Comparison of ENCODE assay signal across 22 cellular contexts in the genomic region with DNA sequence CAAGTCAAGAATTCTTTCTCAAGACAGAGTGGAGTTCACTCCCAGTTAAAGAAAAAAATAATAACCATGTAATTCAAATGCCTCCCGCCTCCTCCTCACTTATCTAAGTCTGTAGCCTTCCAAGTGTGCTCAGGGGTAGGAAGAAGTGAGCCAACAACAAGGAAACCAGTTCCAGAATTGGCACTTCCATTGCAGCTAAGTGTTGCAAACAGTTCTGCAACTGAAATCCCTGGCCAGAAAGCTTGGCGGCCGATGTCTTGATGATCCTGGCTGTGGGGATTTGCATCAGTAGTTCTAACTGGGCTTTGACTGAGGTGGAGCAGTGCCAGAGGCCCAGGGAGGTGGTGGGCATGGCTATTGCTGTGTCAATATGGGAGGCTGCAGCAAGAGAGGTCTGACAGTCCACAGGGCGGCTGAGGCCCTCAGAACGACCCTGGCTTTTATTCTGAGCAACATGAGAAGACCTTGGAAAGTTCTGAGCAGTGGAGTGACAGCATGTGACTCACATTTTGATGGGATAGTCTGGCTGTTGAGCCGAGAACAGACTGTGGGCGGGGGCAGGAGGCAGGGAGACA. TPM values are rescaled to one million over a fixed set of nuclear protein-coding genes. Genes with fewer than 3 reads are reported as not detected.
DNase-seq lines count a peak whose midpoint lies in the region; ATAC-seq and TF ChIP-seq lines count a peak whose summit lies in the region.
"Had no signal": no experiment of that assay in that cellular context is flagged by ENCODE, and none has a peak within 500 bp of the region (broad histone marks: within the 10 kb centered on the region; RNA-seq: fewer than 3 reads in every experiment).

No MANE protein-coding gene starts in this region.

- ATAC-seq in left lung (peak; percentile 60), GM21526 (IDR thresholded peaks at IDR 0.05; ENCODE audit: low FRiP score, unreplicated experiment) (no peak)
- no peak for ATAC-seq in stimulated activated naive B cell treated with anti-CD40 and anti-IgM and Interleukin-4, amounts not matched to agents 10 μg/mL and 1 μg/mL and 100 μg/mL, for 72 hours (replicated peaks)
- ATAC-seq in activated CD4-positive, alpha-beta T cell treated with anti-CD3 and anti-CD28 coated beads for 36 hours = no peak
- ATAC-seq: activated naive CD4-positive, alpha-beta T cell treated with anti-CD3 and anti-CD28 coated beads, Interleukin-2, amount 50 U/mL, for 72 hours; left colon had no signal

- peaks cover 0 to 3% of the 10 kb centered on the region in 2 donors for H3K4me1 ChIP-seq in left lung
- H3K4me1 ChIP-seq: SJCRH30 had no signal

- no peaks in the 10 kb centered on the region for H3K9me3 ChIP-seq in left lung
- H3K9me3 ChIP-seq: BLaER1 treated with 17β-estradiol and CSF1 and Interleukin-3, amounts not matched to agents 10 nM and 100 nM; neutrophil; SJCRH30 had no signal

- peaks cover 0 to 6% of the 10 kb centered on the region in 2 donors for H3K27me3 Mint-ChIP-seq in stimulated activated naive B cell treated with anti-CD40 and anti-IgM and Interleukin-4, amounts not matched to agents 10 μg/mL and 1 μg/mL and 100 μg/mL, for 72 hours
- no peaks in the 10 kb centered on the region for H3K27me3 Mint-ChIP-seq in activated CD4-positive, alpha-beta T cell treated with anti-CD3 and anti-CD28 coated beads for 36 hours
- H3K27me3 Mint-ChIP-seq: activated CD4-positive, alpha-beta memory T cell treated with anti-CD3 and anti-CD28 coated beads for 36 hours; activated T-cell treated with anti-CD3 and anti-CD28 coated beads, Interleukin-2, amount 50 U/mL, for 24 hours had no signal

- H3K36me3 ChIP-seq in left lung = peaks cover 0 to 2% of the 10 kb centered on the region in 2 donors
- H3K36me3 ChIP-seq: SJCRH30 had no signal

- no peak overlapping the region for H3K4me3 Mint-ChIP-seq in stimulated activated naive B cell treated with anti-CD40 and anti-IgM and Interleukin-4, amounts not matched to agents 10 μg/mL and 1 μg/mL and 100 μg/mL, for 72 hours
- no peak overlapping the region for H3K4me3 Mint-ChIP-seq in activated CD4-positive, alpha-beta T cell treated with anti-CD3 and anti-CD28 coated beads for 36 hours
- H3K4me3 Mint-ChIP-seq: activated CD4-positive, alpha-beta memory T cell treated with anti-CD3 and anti-CD28 coated beads for 36 hours; activated T-cell treated with anti-CD3 and anti-CD28 coated beads, Interleukin-2, amount 50 U/mL, for 24 hours; dendritic cell treated with granulocyte-macrophage colony-stimulating factor and Interleukin-4, amounts not matched to agents 40 ng/mL and 50 ng/mL, for 4 days; T-helper 1 cell treated with Interleukin-12 subunit alpha and Interleukin-12 subunit beta and Interleukin-4 antibody, amounts not matched to agents 30 μg/mL and 1 μg/mL, for 36 hours had no signal

- no peaks in the 10 kb centered on the region for H3K27me3 ChIP-seq in left lung
- H3K27me3 ChIP-seq: BLaER1 treated with 17β-estradiol and CSF1 and Interleukin-3, amounts not matched to agents 10 nM and 100 nM; neutrophil; SJCRH30 had no signal

- CTCF ChIA-PET in RWPE1 (lab: Yijun Ruan, JAX) = no interaction called here
- CTCF ChIA-PET in activated CD4-positive, alpha-beta T cell treated with anti-CD3 and anti-CD28 coated beads for 36 hours (lab: Charles Lee) = interaction anchor here (0.5 kb wide), 1 partner anchor 1224 kb away, joined by 3 read pairs; no protein-coding TSS in a partner anchor

- intact Hi-C loops in left lung (cut with DNase I) = no loop called here
- intact Hi-C loops in activated CD4-positive, alpha-beta T cell treated with anti-CD3 and anti-CD28 coated beads for 36 hours (cut with DNase I, micrococcal nuclease) = no loop called here

- no peak for DNase-seq in RWPE1 (ENCODE audit: low spot score)
- peak; percentile 85 for DNase-seq in fibroblast of gingiva (ENCODE audit: low read depth)
- no peak for DNase-seq in left lung
- DNase-seq in stimulated activated naive B cell treated with anti-CD40 and anti-IgM and Interleukin-4, amounts not matched to agents 10 μg/mL and 1 μg/mL and 100 μg/mL, for 72 hours = no peak
- no peak for DNase-seq in HuH-7.5 (ENCODE audit: low spot score)
- DNase-seq in stimulated activated CD4-positive, alpha-beta T cell treated with anti-CD3 and anti-CD28 coated beads, Interleukin-4, amount 100 ng/mL, for 4 hours = no peak
- DNase-seq in activated CD4-positive, alpha-beta T cell treated with anti-CD3 and anti-CD28 coated beads for 36 hours = no peak
- DNase-seq: activated CD4-positive, alpha-beta memory T cell treated with anti-CD3 and anti-CD28 coated beads for 36 hours; activated T-cell treated with anti-CD3 and anti-CD28 coated beads, Interleukin-2, amount 50 U/mL, for 24 hours; Calu3; left colon; NCI-H1092 treated with DMSO at 0.1 percent for 48 hours; retina; SJCRH30; stimulated activated naive CD4-positive, alpha-beta T cell treated with Interleukin-2 at 50 U/mL for 16 hours had no signal

- POLR2A ChIA-PET in RWPE1 (lab: Yijun Ruan, JAX; ENCODE audit: low non-redundant PET) = no interaction called here
- POLR2A ChIA-PET in activated CD4-positive, alpha-beta T cell treated with anti-CD3 and anti-CD28 coated beads for 36 hours (lab: Charles Lee) = no interaction called here

- H3K4me1 Mint-ChIP-seq in stimulated activated naive B cell treated with anti-CD40 and anti-IgM and Interleukin-4, amounts not matched to agents 10 μg/mL and 1 μg/mL and 100 μg/mL, for 72 hours = peaks cover 14 to 20% of the 10 kb centered on the region in 2 donors
- peaks cover 11% of the 10 kb centered on the region for H3K4me1 Mint-ChIP-seq in activated CD4-positive, alpha-beta T cell treated with anti-CD3 and anti-CD28 coated beads for 36 hours

- H3K9me3 Mint-ChIP-seq in stimulated activated naive B cell treated with anti-CD40 and anti-IgM and Interleukin-4, amounts not matched to agents 10 μg/mL and 1 μg/mL and 100 μg/mL, for 72 hours = peaks cover 0 to 1% of the 10 kb centered on the region in 2 donors
- H3K9me3 Mint-ChIP-seq in activated CD4-positive, alpha-beta T cell treated with anti-CD3 and anti-CD28 coated beads for 36 hours (ENCODE audit: low read depth) = no peaks in the 10 kb centered on the region
- H3K9me3 Mint-ChIP-seq: activated CD4-positive, alpha-beta memory T cell treated with anti-CD3 and anti-CD28 coated beads for 36 hours; activated naive CD4-positive, alpha-beta T cell treated with anti-CD3 and anti-CD28 coated beads, Interleukin-2, amount 50 U/mL, for 72 hours; activated T-cell treated with anti-CD3 and anti-CD28 coated beads, Interleukin-2, amount 50 U/mL, for 24 hours; dendritic cell treated with granulocyte-macrophage colony-stimulating factor and Interleukin-4, amounts not matched to agents 40 ng/mL and 50 ng/mL, for 4 days; T-helper 1 cell treated with Interleukin-12 subunit alpha and Interleukin-12 subunit beta and Interleukin-4 antibody, amounts not matched to agents 30 μg/mL and 1 μg/mL, for 36 hours had no signal

- peak overlapping the region; percentile 48 for H3K27ac Mint-ChIP-seq in stimulated activated naive B cell treated with anti-CD40 and anti-IgM and Interleukin-4, amounts not matched to agents 10 μg/mL and 1 μg/mL and 100 μg/mL, for 72 hours
- H3K27ac Mint-ChIP-seq in activated CD4-positive, alpha-beta T cell treated with anti-CD3 and anti-CD28 coated beads for 36 hours = no peak overlapping the region
- H3K27ac Mint-ChIP-seq: activated CD4-positive, alpha-beta memory T cell treated with anti-CD3 and anti-CD28 coated beads for 36 hours; activated T-cell treated with anti-CD3 and anti-CD28 coated beads, Interleukin-2, amount 50 U/mL, for 24 hours; dendritic cell treated with granulocyte-macrophage colony-stimulating factor and Interleukin-4, amounts not matched to agents 40 ng/mL and 50 ng/mL, for 4 days; T-helper 1 cell treated with Interleukin-12 subunit alpha and Interleukin-12 subunit beta and Interleukin-4 antibody, amounts not matched to agents 30 μg/mL and 1 μg/mL, for 36 hours had no signal

- peak overlapping the region; percentile 30; the same call in 1 of the 2 replicates for H3K27ac ChIP-seq in RWPE1
- no peak overlapping the region for H3K27ac ChIP-seq in left lung
- H3K27ac ChIP-seq: BLaER1 treated with 17β-estradiol and CSF1 and Interleukin-3, amounts not matched to agents 10 nM and 100 nM; neutrophil; SJCRH30; VCaP had no signal

- H3K4me3 ChIP-seq in left lung = no peak overlapping the region
- H3K4me3 ChIP-seq: BLaER1 treated with 17β-estradiol and CSF1 and Interleukin-3, amounts not matched to agents 10 nM and 100 nM; SJCRH30 had no signal

- peaks cover 4 to 8% of the 10 kb centered on the region in 2 donors for H3K36me3 Mint-ChIP-seq in stimulated activated naive B cell treated with anti-CD40 and anti-IgM and Interleukin-4, amounts not matched to agents 10 μg/mL and 1 μg/mL and 100 μg/mL, for 72 hours
- H3K36me3 Mint-ChIP-seq in activated CD4-positive, alpha-beta T cell treated with anti-CD3 and anti-CD28 coated beads for 36 hours (ENCODE audit: low read depth) = no peaks in the 10 kb centered on the region
- H3K36me3 Mint-ChIP-seq: activated naive CD4-positive, alpha-beta T cell treated with anti-CD3 and anti-CD28 coated beads, Interleukin-2, amount 50 U/mL, for 72 hours had no signal

- TF ChIP-seq CTCF in RWPE1 (conservative IDR thresholded peaks at IDR 0.05; ENCODE audit: low read depth) (no peak), left lung (IDR thresholded peaks at IDR 0.05) (no peak)

RNA-seq across cellular contexts. Expression of gene DHCR7, which starts 19.2 kb away (rescaled TPM):
- total RNA-seq in left lung = 100 to 1,000 TPM in 1 of 2 donors, 10 to 100 TPM in 1; 87.9 to 200 TPM
- total RNA-seq in activated CD4-positive, alpha-beta T cell treated with anti-CD3 and anti-CD28 coated beads for 36 hours = 10 to 100 TPM; 57.3 to 64.0 TPM

RNA-seq across cellular contexts. Expression of gene NADSYN1, which starts 24.1 kb away (rescaled TPM):
- total RNA-seq in left lung = 10 to 100 TPM; 71.4 to 78.9 TPM
- 10 to 100 TPM; 79.4 to 88.8 TPM for total RNA-seq in activated CD4-positive, alpha-beta T cell treated with anti-CD3 and anti-CD28 coated beads for 36 hours
